In genomic region chr15:87949934-87950298, GRCh38 we compare ENCODE assay signal across 22 cellular contexts.
A peak's percentile ranks its signal among the peaks of the same experiment; 100 is the strongest.
DNase-seq lines count a peak whose midpoint lies in the region; ATAC-seq, FAIRE-seq and TF ChIP-seq lines count a peak whose summit lies in the region.
"Had no signal": no experiment of that assay in that cellular context is flagged by ENCODE, and none has a peak within 500 bp of the region (broad histone marks: within the 10 kb centered on the region; RNA-seq: fewer than 3 reads in every experiment).

No MANE protein-coding gene starts in this region.

- H3K4me3 ChIP-seq in esophagus muscularis mucosa = no peak overlapping the region
- no peak overlapping the region for H3K4me3 ChIP-seq in right atrium auricular region
- no peak overlapping the region for H3K4me3 ChIP-seq in gastrocnemius medialis
- H3K4me3 ChIP-seq in uterus = no peak overlapping the region
- H3K4me3 ChIP-seq: ascending aorta had no signal

- TF ChIP-seq POLR2A in esophagus muscularis mucosa (IDR thresholded peaks at IDR 0.05; ENCODE audit: low read depth) (no peak), gastrocnemius medialis (IDR thresholded peaks at IDR 0.05) (no peak), uterus (IDR thresholded peaks at IDR 0.05) (no peak)

- H3K27ac ChIP-seq in esophagus muscularis mucosa (replicated peaks in 1 of 4) (peak overlapping the region; percentile 34 to 69 (median 53)), right atrium auricular region (peak overlapping the region; percentile 47 to 50), gastrocnemius medialis (peak overlapping the region; percentile 60 to 83 (median 69)), uterus (peak overlapping the region; percentile 64 to 70)
- H3K27ac ChIP-seq: WERI-Rb-1 had no signal

- intact Hi-C loops in esophagus muscularis mucosa (cut with DNase I) = no loop called here
- intact Hi-C loops in gastrocnemius medialis (cut with DNase I; ENCODE audit: low total_unique reads) = no loop called here
- intact Hi-C loops in uterus (cut with DNase I; ENCODE audit: low total_unique reads) = no loop called here

- TF ChIP-seq EP300 in esophagus muscularis mucosa (IDR thresholded peaks at IDR 0.05) = peak; percentile 14

- no peak for FAIRE-seq in D721Med (lab: Jason Lieb, UNC)
- FAIRE-seq: GM12892, small intestine had no signal

- H3K9me3 ChIP-seq in esophagus muscularis mucosa (no peaks in the 10 kb centered on the region), right atrium auricular region (no peaks in the 10 kb centered on the region), gastrocnemius medialis (no peaks in the 10 kb centered on the region), uterus (no peaks in the 10 kb centered on the region)
- H3K9me3 ChIP-seq: ascending aorta had no signal

- no peak for DNase-seq in esophagus muscularis mucosa (ENCODE audit: extremely low spot score)
- DNase-seq in right atrium auricular region (ENCODE audit: low spot score) = no peak
- peak; percentile 30 to 40 for DNase-seq in gastrocnemius medialis
- no peak for DNase-seq in uterus
- DNase-seq in D721Med (ENCODE audit: insufficient read length, low spot score) = no peak
- no peak for DNase-seq in SHP77 treated with DMSO at 0.1 percent for 48 hours (lab: John Stamatoyannopoulos, UW)
- no peak for DNase-seq in KG1 (lab: John Stamatoyannopoulos, UW)
- DNase-seq: activated CD4-positive, alpha-beta T cell treated with anti-CD3 and anti-CD28 coated beads, Interleukin-2, amount 50 U/mL, for 1 hour; activated naive CD4-positive, alpha-beta T cell treated with anti-CD3 and anti-CD28 coated beads, Interleukin-2, amount 10 ng/mL, durations not matched to agents 7 days and 5 days; CD4-positive, alpha-beta T cell; cerebellar nuclear complex; EL; HCEC 1CT; NCI-H187; NCI-H226; NCI-H748 treated with DMSO at 0.1 percent for 48 hours; small intestine; stimulated activated CD4-positive, alpha-beta T cell treated with anti-CD3 and anti-CD28 coated beads, Interleukin-1b, Interleukin-23, amount 100 ng/mL, for 48 hours; WERI-Rb-1 had no signal

- 56% methylated on average over 3 of the region's 3 CpGs for WGBS in esophagus muscularis mucosa

- H3K27me3 ChIP-seq in esophagus muscularis mucosa (no peaks in the 10 kb centered on the region), right atrium auricular region (no peaks in the 10 kb centered on the region), gastrocnemius medialis (no peaks in the 10 kb centered on the region), uterus (no peaks in the 10 kb centered on the region)
- H3K27me3 ChIP-seq: ascending aorta had no signal

- TF ChIP-seq CTCF in esophagus muscularis mucosa (IDR thresholded peaks at IDR 0.05) (no peak), right atrium auricular region (IDR thresholded peaks at IDR 0.05) (no peak), gastrocnemius medialis (IDR thresholded peaks at IDR 0.05 in 4 of 5, conservative IDR thresholded peaks at IDR 0.05 in 1 of 5) (no peak), uterus (IDR thresholded peaks at IDR 0.05) (no peak), D721Med (IDR thresholded peaks at IDR 0.05; ENCODE audit: insufficient read depth, missing control alignments) (no peak)

- ATAC-seq in gastrocnemius medialis = peak; percentile 41 to 52
- ATAC-seq: left lobe of liver had no signal

- H3K4me1 ChIP-seq in esophagus muscularis mucosa (peaks cover 13 to 21% (median 14%) of the 10 kb centered on the region in 4 donors), right atrium auricular region (peaks cover 0 to 15% of the 10 kb centered on the region in 2 donors), gastrocnemius medialis (peaks cover 13 to 31% of the 10 kb centered on the region in 2 donors), uterus (no peaks in the 10 kb centered on the region)
- H3K4me1 ChIP-seq: ascending aorta had no signal

- in situ Hi-C loops in gastrocnemius medialis (cut with MboI; ENCODE audit: low sequenced_read_pairs in 4 of 4) = no loop called here

- no peaks in the 10 kb centered on the region for H3K36me3 ChIP-seq in esophagus muscularis mucosa
- H3K36me3 ChIP-seq in right atrium auricular region = no peaks in the 10 kb centered on the region
- H3K36me3 ChIP-seq in gastrocnemius medialis = no peaks in the 10 kb centered on the region
- no peaks in the 10 kb centered on the region for H3K36me3 ChIP-seq in uterus
- H3K36me3 ChIP-seq: ascending aorta, WERI-Rb-1 had no signal

Comparison
In these comparisons a context has a peak if more than half of its experiments do, and no peak if none do; other contexts are left out.
1. DNase-seq: peak in gastrocnemius medialis (2 of 2); none in esophagus muscularis mucosa (single experiment), right atrium auricular region (single experiment), uterus (0 of 2), D721Med (single experiment), SHP77 treated with DMSO at 0.1 percent for 48 hours (single experiment) and KG1 (single experiment).
2. Peak in every context shown above with its lines, with median percentiles within 50 percentile points of each other: H3K27ac ChIP-seq.